Comparison of ENCODE assay signal across 1 cellular context in the genomic region with DNA sequence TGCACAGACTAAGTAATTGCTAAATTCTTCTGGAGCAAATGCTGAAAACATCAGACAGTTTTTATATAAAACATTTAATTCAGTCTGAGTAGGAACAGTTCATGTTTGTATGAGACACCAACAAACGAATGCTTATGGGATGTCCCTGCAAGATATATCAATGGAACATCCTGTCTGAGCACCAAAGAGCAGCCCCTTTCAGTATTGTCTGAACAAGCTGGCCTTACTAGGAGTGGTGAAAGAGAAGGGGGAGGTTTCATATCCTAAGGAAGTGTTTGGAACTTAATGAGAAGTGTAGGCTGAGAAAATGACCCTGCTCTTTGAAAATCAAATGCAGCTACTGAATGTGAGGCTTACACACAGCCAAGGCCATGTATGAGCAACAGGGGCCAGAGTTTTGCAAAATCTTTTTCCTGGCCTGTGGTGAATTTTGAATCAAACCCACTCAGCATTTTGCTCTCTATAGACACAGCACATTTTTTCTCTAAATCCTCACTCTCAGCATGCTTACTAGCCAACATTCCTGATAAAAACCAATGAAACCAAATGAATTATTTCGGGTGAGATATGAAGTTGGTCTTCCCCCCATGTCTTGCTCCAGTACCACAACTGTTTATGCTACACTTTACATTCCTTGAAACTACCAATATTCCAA.
TF ChIP-seq lines count a peak whose summit lies in the region.

No MANE protein-coding gene starts in this region.

TF ChIP-seq in endothelial cell of umbilical vein, 7 proteins besides CTCF, POLR2A, EP300 and RAD21:
- TF ChIP-seq POLR2AphosphoS5 (IDR thresholded peaks at IDR 0.05; ENCODE audit: insufficient read depth, low read depth, low read length) (no peak), FOS (IDR thresholded peaks at IDR 0.05; ENCODE audit: borderline replicate concordance, insufficient read depth, low read length) (no peak), MYC (IDR thresholded peaks at IDR 0.05; ENCODE audit: low read depth, low read length) (no peak), GATA2 (IDR thresholded peaks at IDR 0.05; ENCODE audit: insufficient read depth, insufficient read length, low read depth, low read length) (no peak), EZH2 (IDR thresholded peaks at IDR 0.05; ENCODE audit: borderline replicate concordance, low read depth, low read length, severe bottlenecking) (no peak), JUN (IDR thresholded peaks at IDR 0.05; ENCODE audit: borderline replicate concordance, insufficient read depth, insufficient read length, low read depth) (no peak)
- TF ChIP-seq, protein P1, sequence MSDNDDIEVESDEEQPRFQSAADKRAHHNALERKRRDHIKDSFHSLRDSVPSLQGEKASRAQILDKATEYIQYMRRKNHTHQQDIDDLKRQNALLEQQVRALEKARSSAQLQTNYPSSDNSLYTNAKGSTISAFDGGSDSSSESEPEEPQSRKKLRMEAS (IDR thresholded peaks at IDR 0.05; ENCODE audit: insufficient read depth, insufficient read length), result no peak
